In genomic region chr6:16265351-16266341, GRCh38 we compare ENCODE assay signal across 11 cellular contexts.
"Had no signal": no experiment of that assay in that cellular context is flagged by ENCODE, and none has a peak within 500 bp of the region (broad histone marks: within the 10 kb centered on the region; RNA-seq: fewer than 3 reads in every experiment).

No MANE protein-coding gene starts in this region.

- H3K4me1 Mint-ChIP-seq: activated naive CD4-positive, alpha-beta T cell treated with anti-CD3 and anti-CD28 coated beads, Interleukin-2, amount 10 ng/mL, durations not matched to agents 7 days and 5 days; mesothelial cell of epicardium had no signal

- H3K27me3 ChIP-seq: adrenal gland, sigmoid colon, spleen, thyroid gland had no signal

- DNase-seq: activated CD4-positive, alpha-beta T cell treated with anti-CD3 and anti-CD28 coated beads, Interleukin-2, amount 50 U/mL, for 1 hour; activated naive CD4-positive, alpha-beta T cell treated with anti-CD3 and anti-CD28 coated beads, Interleukin-2, amount 10 ng/mL, durations not matched to agents 7 days and 5 days; adrenal gland; hypothalamus; nephron progenitor cell; sigmoid colon; spleen; thyroid gland had no signal

- H3K27ac Mint-ChIP-seq: activated naive CD4-positive, alpha-beta T cell treated with anti-CD3 and anti-CD28 coated beads, Interleukin-2, amount 10 ng/mL, durations not matched to agents 7 days and 5 days; activated T-helper 2 cell treated with anti-CD3 and anti-CD28 coated beads, Interferon-gamma antibody, Interleukin-2, Interleukin-4, amounts not matched to agents 10 μg/mL and 5 μg/mL and 100 μg/mL, durations not matched to agents 14 hours and 24 hours and 36 hours; mesothelial cell of epicardium; nephron progenitor cell had no signal

- H3K27ac ChIP-seq: adrenal gland, prostate gland, sigmoid colon, spleen, thyroid gland had no signal

- H3K9me3 ChIP-seq: adrenal gland, prostate gland, sigmoid colon, spleen, thyroid gland had no signal

- H3K36me3 Mint-ChIP-seq: activated naive CD4-positive, alpha-beta T cell treated with anti-CD3 and anti-CD28 coated beads, Interleukin-2, amount 10 ng/mL, durations not matched to agents 7 days and 5 days; mesothelial cell of epicardium had no signal

- H3K9me3 Mint-ChIP-seq: activated naive CD4-positive, alpha-beta T cell treated with anti-CD3 and anti-CD28 coated beads, Interleukin-2, amount 10 ng/mL, durations not matched to agents 7 days and 5 days; activated T-helper 2 cell treated with anti-CD3 and anti-CD28 coated beads, Interferon-gamma antibody, Interleukin-2, Interleukin-4, amounts not matched to agents 10 μg/mL and 5 μg/mL and 100 μg/mL, durations not matched to agents 14 hours and 24 hours and 36 hours; mesothelial cell of epicardium had no signal

- H3K36me3 ChIP-seq: adrenal gland, prostate gland, sigmoid colon, spleen, thyroid gland had no signal

- H3K4me3 ChIP-seq: adrenal gland, prostate gland, sigmoid colon, spleen, thyroid gland had no signal

- H3K4me1 ChIP-seq: adrenal gland, prostate gland, sigmoid colon, spleen, thyroid gland had no signal

- H3K4me3 Mint-ChIP-seq: activated naive CD4-positive, alpha-beta T cell treated with anti-CD3 and anti-CD28 coated beads, Interleukin-2, amount 10 ng/mL, durations not matched to agents 7 days and 5 days; mesothelial cell of epicardium; nephron progenitor cell had no signal
